In the genomic region with DNA sequence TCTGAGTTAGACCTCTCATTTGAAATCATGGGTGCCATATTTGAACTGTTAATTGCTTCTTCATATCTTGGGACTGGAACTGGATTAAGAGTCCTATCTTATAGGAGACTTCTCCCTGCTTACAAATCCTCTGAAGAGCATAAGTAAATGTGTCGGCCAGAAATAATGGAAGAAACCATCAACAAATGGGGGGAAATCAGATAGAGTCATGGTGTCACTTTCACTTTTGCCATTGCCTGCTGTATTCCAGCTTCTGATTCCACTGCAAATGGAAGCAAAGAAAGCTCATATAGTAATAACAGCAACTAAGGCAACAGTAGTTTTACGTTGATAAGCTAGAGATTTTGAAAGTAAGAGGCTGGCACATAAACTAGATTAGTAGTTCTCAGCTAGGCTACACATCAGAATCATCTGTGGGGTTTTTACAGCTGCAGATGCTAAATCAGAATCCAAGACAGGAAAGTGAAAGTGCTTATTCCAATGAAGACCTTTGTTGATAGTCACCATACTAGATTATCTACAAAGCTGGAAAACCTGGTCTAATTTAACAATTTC, we compare ENCODE assay signal across 17 cellular contexts. TPM values are rescaled to one million over a fixed set of nuclear protein-coding genes. Genes with fewer than 3 reads are reported as not detected.
A peak's percentile ranks its signal among the peaks of the same experiment; 100 is the strongest.
DNase-seq lines count a peak whose midpoint lies in the region; TF ChIP-seq lines count a peak whose summit lies in the region.
"Had no signal": no experiment of that assay in that cellular context is flagged by ENCODE, and none has a peak within 500 bp of the region (broad histone marks: within the 10 kb centered on the region; RNA-seq: fewer than 3 reads in every experiment).

No MANE protein-coding gene starts in this region.

- H2AFZ ChIP-seq in mammary epithelial cell (ENCODE audit: low read depth, low read length) (peak overlapping the region; percentile 65), MM.1S (ENCODE audit: low read length) (no peak overlapping the region)

- H4K20me1 ChIP-seq in mammary epithelial cell (ENCODE audit: insufficient read depth, low read length) (no peaks in the 10 kb centered on the region), MM.1S (ENCODE audit: insufficient read depth, low read length) (no peaks in the 10 kb centered on the region)

- POLR2A ChIA-PET in MCF 10A (lab: Yijun Ruan, JAX) = interaction anchor here (0.6 kb wide), 1 partner anchor 131 kb away, joined by 3 read pairs; no protein-coding TSS in a partner anchor

- BruUV-seq in mammary epithelial cell (replicated peaks; lab: Mats Ljungman, UMichigan) (no TSS peak), MCF 10A (replicated peaks; lab: Mats Ljungman, UMichigan) (no TSS peak)

- H3K27me3 ChIP-seq in mammary epithelial cell (ENCODE audit: insufficient read depth, low read length) = no peaks in the 10 kb centered on the region
- no peaks in the 10 kb centered on the region for H3K27me3 ChIP-seq in MM.1S (replicated peaks; ENCODE audit: insufficient read depth, low read length)
- H3K27me3 ChIP-seq: MG63, SJCRH30 had no signal

- H3K4me2 ChIP-seq in mammary epithelial cell (ENCODE audit: insufficient read depth, low read depth, low read length) (no peak overlapping the region), MM.1S (ENCODE audit: low read depth, low read length) (no peak overlapping the region)

- H3K4me3 Mint-ChIP-seq in MCF 10A (ENCODE audit: unreplicated experiment) (no peak overlapping the region), progenitor cell of endocrine pancreas (ENCODE audit: low read depth) (no peak overlapping the region)

- H3K36me3 Mint-ChIP-seq in MCF 10A (ENCODE audit: insufficient read depth, unreplicated experiment) (no peaks in the 10 kb centered on the region), progenitor cell of endocrine pancreas (ENCODE audit: insufficient read depth) (no peaks in the 10 kb centered on the region)

- H3K27ac ChIP-seq in mammary epithelial cell (ENCODE audit: insufficient read depth, low read depth, low read length) = no peak overlapping the region
- no peak overlapping the region for H3K27ac ChIP-seq in MM.1S (ENCODE audit: low read length)
- H3K27ac ChIP-seq: SJCRH30 had no signal

- H3K4me1 ChIP-seq in mammary epithelial cell (ENCODE audit: insufficient read depth, low read length) (no peaks in the 10 kb centered on the region), MM.1S (ENCODE audit: low read length) (no peaks in the 10 kb centered on the region)

- in situ Hi-C loops in mammary epithelial cell (cut with MboI; ENCODE audit: low sequenced_read_pairs in 2 of 2) = loop anchor here in 1 of 2 donors (5.0 to 25.0 kb wide), 2 partner anchors 134 to 296 kb away; no protein-coding TSS in a partner anchor

- H3K4me1 Mint-ChIP-seq in MCF 10A (ENCODE audit: insufficient read depth, unreplicated experiment) = no peaks in the 10 kb centered on the region
- H3K4me1 Mint-ChIP-seq in progenitor cell of endocrine pancreas (ENCODE audit: low read depth) = peaks cover 2% of the 10 kb centered on the region

- H3K9me3 ChIP-seq in mammary epithelial cell (replicated peaks; ENCODE audit: insufficient read depth, low read length) = no peaks in the 10 kb centered on the region
- no peaks in the 10 kb centered on the region for H3K9me3 ChIP-seq in MM.1S (replicated peaks; ENCODE audit: insufficient read depth, low read length)
- H3K9me3 ChIP-seq: Caco-2, MG63, SJCRH30 had no signal

- WGBS in mammary epithelial cell (ENCODE audit: low coverage, missing lambda C conversion rate) = 95% methylated on average over 2 of the region's 2 CpGs

- H3K27ac Mint-ChIP-seq in MCF 10A (ENCODE audit: low read depth, unreplicated experiment) = no peak overlapping the region
- peak overlapping the region; percentile 2 for H3K27ac Mint-ChIP-seq in progenitor cell of endocrine pancreas

- H3K9me2 ChIP-seq in MM.1S (replicated peaks; ENCODE audit: insufficient read depth, low read length) = no peaks in the 10 kb centered on the region; the same call in 1 of the 2 replicates

- H3K27me3 Mint-ChIP-seq in MCF 10A (ENCODE audit: insufficient read depth, unreplicated experiment) = no peaks in the 10 kb centered on the region
- H3K27me3 Mint-ChIP-seq in progenitor cell of endocrine pancreas = no peaks in the 10 kb centered on the region

- H3K9ac ChIP-seq in mammary epithelial cell (ENCODE audit: insufficient read depth, low read length) = no peak overlapping the region
- H3K9ac ChIP-seq in MM.1S (ENCODE audit: low read length) = no peak overlapping the region

- DNase-seq in mammary epithelial cell (no peak), MCF 10A (ENCODE audit: unreplicated experiment) (no peak), RPMI7951 (ENCODE audit: low read depth) (peak; percentile 79), globus pallidus (ENCODE audit: low spot score) (peak; percentile 14), progenitor cell of endocrine pancreas (ENCODE audit: low spot score, unreplicated experiment) (no peak), RPMI8226 (no peak), MM.1S (no peak)
- DNase-seq in stimulated activated CD4-positive, alpha-beta T cell treated with anti-CD3 and anti-CD28 coated beads, Interleukin-1b, Interleukin-23, amount 100 ng/mL, for 48 hours = no peak
- DNase-seq: AML-193, Caco-2, MG63, NCI-H1105 treated with DMSO at 0.1 percent for 48 hours, NCI-H187 treated with DMSO at 0.1 percent for 48 hours, NCI-H446, SJCRH30 had no signal

- no peak for TF ChIP-seq CTCF in mammary epithelial cell (conservative IDR thresholded peaks at IDR 0.05 in 1 of 2, IDR thresholded peaks at IDR 0.05 in 1 of 2; ENCODE audit: extremely low read depth in 1 of 2, insufficient read depth in 1 of 2, low read depth in 1 of 2, low read length in 2 of 2)
- TF ChIP-seq CTCF in MCF 10A (IDR thresholded peaks at IDR 0.05; ENCODE audit: unreplicated experiment) = no peak
- TF ChIP-seq CTCF in progenitor cell of endocrine pancreas (IDR thresholded peaks at IDR 0.05; ENCODE audit: unreplicated experiment) = no peak
- no peak for TF ChIP-seq CTCF in MM.1S (IDR thresholded peaks at IDR 0.05; ENCODE audit: low read length)

- CTCF ChIA-PET in mammary epithelial cell (lab: Charles Lee; ENCODE audit: low non-redundant PET) (interaction anchor here (0.7 to 1.6 kb wide), 2 partner anchors 131 to 724 kb away, joined by 3 to 9 read pairs; no protein-coding TSS in a partner anchor), MCF 10A (lab: Yijun Ruan, JAX) (interaction anchor here (0.5 to 4.2 kb wide), 15 partner anchors 9 to 1714 kb away, joined by 3 to 49 read pairs (median 4); no protein-coding TSS in a partner anchor)

- H3K4me3 ChIP-seq in mammary epithelial cell (replicated peaks in 1 of 3; ENCODE audit: insufficient read depth in 1 of 3, low read depth in 2 of 3, low read length in 3 of 3) (no peak overlapping the region), MM.1S (ENCODE audit: low read length) (no peak overlapping the region)
- H3K4me3 ChIP-seq: MG63, SJCRH30 had no signal

- dilution Hi-C loops in mammary epithelial cell (cut with HindIII; ENCODE audit: low sequenced_read_pairs) = no loop called here

- H3K9me3 Mint-ChIP-seq in MCF 10A (ENCODE audit: unreplicated experiment) (no peaks in the 10 kb centered on the region), progenitor cell of endocrine pancreas (ENCODE audit: low read depth) (no peaks in the 10 kb centered on the region)

- intact Hi-C loops in mammary epithelial cell (cut with micrococcal nuclease) = loop anchor here (2.0 kb wide), 1 partner anchor 31 kb away; the partner anchor contains the start of gene SOSTDC1
- intact Hi-C loops in MCF 10A (cut with micrococcal nuclease) = loop anchor here (2.0 kb wide), 1 partner anchor 319 kb away; no protein-coding TSS in a partner anchor

- no peaks in the 10 kb centered on the region for H3K36me3 ChIP-seq in mammary epithelial cell (ENCODE audit: insufficient read depth, low read length)
- no peaks in the 10 kb centered on the region for H3K36me3 ChIP-seq in MM.1S (replicated peaks; ENCODE audit: insufficient read depth, low read length)
- H3K36me3 ChIP-seq: MG63, SJCRH30 had no signal

- no peaks in the 10 kb centered on the region for H3F3A ChIP-seq in MM.1S (ENCODE audit: insufficient read depth, low read length)

- H3K79me2 ChIP-seq in mammary epithelial cell (ENCODE audit: insufficient read depth, low read length) (no peaks in the 10 kb centered on the region), MM.1S (ENCODE audit: low read length) (no peaks in the 10 kb centered on the region)

RNA-seq across cellular contexts. Expression of gene CRPPA, which starts 12.3 kb away (rescaled TPM):
- total RNA-seq in mammary epithelial cell (1 to 10 TPM; 1.0 to 4.5 TPM), MCF 10A (2022) (0.81 and 1.1 TPM in 2 replicates), progenitor cell of endocrine pancreas (3.8 and 4.5 TPM in 2 replicates)
- 0.34 TPM for polyA plus RNA-seq in mammary epithelial cell
- not detected for polyA minus RNA-seq in mammary epithelial cell
- 2.8 and 3.4 TPM in 2 replicates for total RNA-seq in RPMI7951 (2014; rRNA removed; shearing (Covaris generic))

RNA-seq across cellular contexts. Expression of gene SOSTDC1, which starts 31.9 kb away (rescaled TPM):
- total RNA-seq in mammary epithelial cell = 10 to 100 TPM in 1 of 2 donors, under 1 TPM in 1; 0.73 to 40.0 TPM
- 1.5 TPM for polyA plus RNA-seq in mammary epithelial cell
- not detected for polyA minus RNA-seq in mammary epithelial cell
- total RNA-seq in MCF 10A (2022) = not detected in 2 replicates
- 0.10 and 0.12 TPM in 2 replicates for total RNA-seq in RPMI7951 (2014; rRNA removed; shearing (Covaris generic))
- 0.41 and 0.73 TPM in 2 replicates for total RNA-seq in progenitor cell of endocrine pancreas
- total RNA-seq: A172, HT1080 had no signal

Comparison
In these comparisons a context has a peak if more than half of its experiments do, and no peak if none do; other contexts are left out.
1. DNase-seq: peak in RPMI7951 (single experiment) and globus pallidus (single experiment); none in mammary epithelial cell (single experiment), MCF 10A (single experiment), progenitor cell of endocrine pancreas (single experiment), RPMI8226 (single experiment), stimulated activated CD4-positive, alpha-beta T cell treated with anti-CD3 and anti-CD28 coated beads, Interleukin-1b, Interleukin-23, amount 100 ng/mL, for 48 hours (single experiment) and MM.1S (single experiment).